In the genomic region with DNA sequence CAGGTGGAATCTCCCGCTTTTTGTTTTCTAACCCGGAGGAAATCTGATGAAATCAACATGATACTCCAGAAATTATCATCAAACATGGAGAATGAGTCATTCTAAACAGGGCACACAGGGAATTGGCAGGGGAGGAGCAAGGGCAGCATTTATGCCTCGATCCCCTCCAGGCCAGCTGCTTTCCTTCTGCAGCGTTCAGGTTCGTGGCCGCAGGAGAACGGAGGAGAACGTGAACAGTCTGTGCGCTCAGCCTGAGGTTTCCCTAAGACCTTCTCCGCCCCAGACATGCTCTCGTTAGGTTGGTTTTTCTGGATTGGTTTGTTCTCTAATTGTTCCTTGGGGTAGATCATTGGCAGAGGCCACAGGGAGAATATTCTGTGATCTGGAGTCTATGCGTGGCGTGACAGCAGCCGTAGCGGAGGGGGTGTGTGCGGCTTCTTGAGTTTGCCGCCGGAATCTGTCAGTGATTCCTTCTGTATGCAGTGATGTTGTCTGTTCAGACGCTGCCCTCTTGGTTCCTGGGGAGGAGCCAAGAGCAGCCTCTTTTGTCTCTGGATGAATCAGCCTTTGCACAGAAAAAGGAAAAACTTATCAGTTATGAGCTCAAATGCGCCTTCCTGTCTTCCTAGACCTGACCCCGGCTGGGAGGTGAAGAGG, we compare ENCODE assay signal across 9 cellular contexts.
DNase-seq lines count a peak whose midpoint lies in the region; ATAC-seq and TF ChIP-seq lines count a peak whose summit lies in the region.
"Had no signal": no experiment of that assay in that cellular context is flagged by ENCODE, and none has a peak within 500 bp of the region (broad histone marks: within the 10 kb centered on the region; RNA-seq: fewer than 3 reads in every experiment).

No MANE protein-coding gene starts in this region.

- H3K36me3 ChIP-seq in mammary epithelial cell (ENCODE audit: insufficient read depth, low read length), result no peaks in the 10 kb centered on the region
- H3K36me3 ChIP-seq in mucosa of descending colon (ENCODE audit: low read depth), result no peaks in the 10 kb centered on the region
- H3K36me3 ChIP-seq: gastrocnemius medialis had no signal

- no peak overlapping the region for H3K4me3 Mint-ChIP-seq in activated naive CD4-positive, alpha-beta T cell treated with anti-CD3 and anti-CD28 coated beads for 36 hours
- no peak overlapping the region for H3K4me3 Mint-ChIP-seq in activated T-cell treated with anti-CD3 and anti-CD28 coated beads, Interleukin-2, amount 50 U/mL, for 24 hours

- peak overlapping the region; percentile 28 for H3K4me2 ChIP-seq in mammary epithelial cell (ENCODE audit: insufficient read depth, low read depth, low read length)

- no peak overlapping the region for H3K27ac Mint-ChIP-seq in activated naive CD4-positive, alpha-beta T cell treated with anti-CD3 and anti-CD28 coated beads for 36 hours
- no peak overlapping the region for H3K27ac Mint-ChIP-seq in activated T-cell treated with anti-CD3 and anti-CD28 coated beads, Interleukin-2, amount 50 U/mL, for 24 hours

- H3K79me2 ChIP-seq in mammary epithelial cell (ENCODE audit: insufficient read depth, low read length), result peaks cover 83% of the 10 kb centered on the region

- peak; percentile 2 for ATAC-seq in mucosa of descending colon
- ATAC-seq in HG03135 (IDR thresholded peaks at IDR 0.05; ENCODE audit: unreplicated experiment), result no peak
- ATAC-seq: gastrocnemius medialis had no signal

- no peaks in the 10 kb centered on the region for H3K36me3 Mint-ChIP-seq in activated naive CD4-positive, alpha-beta T cell treated with anti-CD3 and anti-CD28 coated beads for 36 hours (ENCODE audit: low read depth)
- no peaks in the 10 kb centered on the region for H3K36me3 Mint-ChIP-seq in activated T-cell treated with anti-CD3 and anti-CD28 coated beads, Interleukin-2, amount 50 U/mL, for 24 hours (ENCODE audit: low read depth)

- intact Hi-C loops in mammary epithelial cell (cut with micrococcal nuclease) (loop anchor here (2.0 to 10.0 kb wide), 3 partner anchors 147 to 343 kb away; no protein-coding TSS in a partner anchor), mucosa of descending colon (cut with DNase I, micrococcal nuclease) (no loop called here)
- intact Hi-C loops in activated naive CD4-positive, alpha-beta T cell treated with anti-CD3 and anti-CD28 coated beads for 36 hours (cut with micrococcal nuclease), result no loop called here

- in situ Hi-C loops in mammary epithelial cell (cut with MboI; ENCODE audit: low sequenced_read_pairs in 2 of 2), result loop anchor here in 1 of 2 donors (10.0 kb wide), 1 partner anchor 73 kb away; the partner anchor contains the start of gene SH3BP4

- BruUV-seq in mammary epithelial cell (replicated peaks; lab: Mats Ljungman, UMichigan), result no TSS peak

- peaks cover 2% of the 10 kb centered on the region for H3K27me3 Mint-ChIP-seq in activated naive CD4-positive, alpha-beta T cell treated with anti-CD3 and anti-CD28 coated beads for 36 hours (ENCODE audit: low read depth)
- H3K27me3 Mint-ChIP-seq in activated T-cell treated with anti-CD3 and anti-CD28 coated beads, Interleukin-2, amount 50 U/mL, for 24 hours, result no peaks in the 10 kb centered on the region

- peak; percentile 84 for DNase-seq in AG10803 (ENCODE audit: low read depth)
- peak; percentile 30 for DNase-seq in NCI-H1694 treated with DMSO at 0.1 percent for 48 hours (lab: John Stamatoyannopoulos, UW)
- DNase-seq in mammary epithelial cell, result peak; percentile 54
- DNase-seq in mucosa of descending colon, result peak in 1 of 3 donors; percentile 19
- DNase-seq in activated naive CD4-positive, alpha-beta T cell treated with anti-CD3 and anti-CD28 coated beads for 36 hours, result no peak
- no peak for DNase-seq in stimulated activated naive CD4-positive, alpha-beta T cell treated with Interleukin-2 at 50 U/mL for 16 hours (lab: John Stamatoyannopoulos, UW)
- no peak for DNase-seq in activated T-cell treated with anti-CD3 and anti-CD28 coated beads, Interleukin-2, amount 50 U/mL, for 24 hours
- DNase-seq: gastrocnemius medialis had no signal

- WGBS in mammary epithelial cell (ENCODE audit: low coverage, missing lambda C conversion rate), result 92% methylated on average over 16 of the region's 21 CpGs

- H3K4me1 ChIP-seq in mammary epithelial cell (ENCODE audit: insufficient read depth, low read length) (peaks cover 52% of the 10 kb centered on the region), mucosa of descending colon (ENCODE audit: low read depth) (peaks cover 19% of the 10 kb centered on the region)

- CTCF ChIA-PET in mammary epithelial cell (lab: Charles Lee; ENCODE audit: low non-redundant PET), result no interaction called here
- CTCF ChIA-PET in activated naive CD4-positive, alpha-beta T cell treated with anti-CD3 and anti-CD28 coated beads for 36 hours (lab: Charles Lee), result no interaction called here

- dilution Hi-C loops in mammary epithelial cell (cut with HindIII; ENCODE audit: low sequenced_read_pairs), result loop anchor here (5.0 kb wide), 1 partner anchor 60 kb away; no protein-coding TSS in a partner anchor

- no peaks in the 10 kb centered on the region for H3K9me3 Mint-ChIP-seq in activated naive CD4-positive, alpha-beta T cell treated with anti-CD3 and anti-CD28 coated beads for 36 hours
- H3K9me3 Mint-ChIP-seq in activated T-cell treated with anti-CD3 and anti-CD28 coated beads, Interleukin-2, amount 50 U/mL, for 24 hours, result no peaks in the 10 kb centered on the region

- H3K27ac ChIP-seq in mammary epithelial cell (ENCODE audit: insufficient read depth, low read depth, low read length), result peak overlapping the region; percentile 99
- H3K27ac ChIP-seq: gastrocnemius medialis had no signal

- TF ChIP-seq CTCF in AG10803 (conservative IDR thresholded peaks at IDR 0.05; ENCODE audit: low read length) (no peak), mammary epithelial cell (conservative IDR thresholded peaks at IDR 0.05 in 1 of 2, IDR thresholded peaks at IDR 0.05 in 1 of 2; ENCODE audit: extremely low read depth in 1 of 2, insufficient read depth in 1 of 2, low read depth in 1 of 2, low read length in 2 of 2) (no peak), mucosa of descending colon (IDR thresholded peaks at IDR 0.05) (no peak)

- peak overlapping the region; percentile 52 for H3K4me3 ChIP-seq in AG10803 (ENCODE audit: low read length)
- H3K4me3 ChIP-seq in mammary epithelial cell (replicated peaks in 1 of 3; ENCODE audit: insufficient read depth in 1 of 3, low read depth in 2 of 3, low read length in 3 of 3), result no peak overlapping the region
- H3K4me3 ChIP-seq in mucosa of descending colon, result no peak overlapping the region
- H3K4me3 ChIP-seq: gastrocnemius medialis had no signal

- H3K9ac ChIP-seq in mammary epithelial cell (ENCODE audit: insufficient read depth, low read length), result no peak overlapping the region

- H2AFZ ChIP-seq in mammary epithelial cell (ENCODE audit: low read depth, low read length), result no peak overlapping the region

- no peaks in the 10 kb centered on the region for H4K20me1 ChIP-seq in mammary epithelial cell (ENCODE audit: insufficient read depth, low read length)

- H3K4me1 Mint-ChIP-seq in activated naive CD4-positive, alpha-beta T cell treated with anti-CD3 and anti-CD28 coated beads for 36 hours (ENCODE audit: low read depth), result no peaks in the 10 kb centered on the region
- no peaks in the 10 kb centered on the region for H3K4me1 Mint-ChIP-seq in activated T-cell treated with anti-CD3 and anti-CD28 coated beads, Interleukin-2, amount 50 U/mL, for 24 hours (ENCODE audit: low read depth)

- H3K27me3 ChIP-seq in mammary epithelial cell (ENCODE audit: insufficient read depth, low read length), result no peaks in the 10 kb centered on the region

- H3K9me3 ChIP-seq in mammary epithelial cell (replicated peaks; ENCODE audit: insufficient read depth, low read length) (no peaks in the 10 kb centered on the region), mucosa of descending colon (no peaks in the 10 kb centered on the region)
- H3K9me3 ChIP-seq: gastrocnemius medialis had no signal

Comparison
In these comparisons a context has a peak if more than half of its experiments do, and no peak if none do; other contexts are left out.
1. DNase-seq: peak in AG10803 (single experiment), NCI-H1694 treated with DMSO at 0.1 percent for 48 hours (single experiment) and mammary epithelial cell (single experiment); none in activated naive CD4-positive, alpha-beta T cell treated with anti-CD3 and anti-CD28 coated beads for 36 hours (single experiment), stimulated activated naive CD4-positive, alpha-beta T cell treated with Interleukin-2 at 50 U/mL for 16 hours (single experiment) and activated T-cell treated with anti-CD3 and anti-CD28 coated beads, Interleukin-2, amount 50 U/mL, for 24 hours (single experiment).